Comparison of ENCODE assay signal across 14 cellular contexts in genomic region chr1:200561856-200562214, GRCh38. TPM values are rescaled to one million over a fixed set of nuclear protein-coding genes. Genes with fewer than 3 reads are reported as not detected.
DNase-seq lines count a peak whose midpoint lies in the region; ATAC-seq, FAIRE-seq and TF ChIP-seq lines count a peak whose summit lies in the region.
"Had no signal": no experiment of that assay in that cellular context is flagged by ENCODE, and none has a peak within 500 bp of the region (broad histone marks: within the 10 kb centered on the region; RNA-seq: fewer than 3 reads in every experiment).

No MANE protein-coding gene starts in this region.

- H3K27me3 ChIP-seq in iPS-20b (ENCODE audit: insufficient read depth, low read length), result no peaks in the 10 kb centered on the region
- no peaks in the 10 kb centered on the region for H3K27me3 ChIP-seq in CD4-positive, alpha-beta T cell (ENCODE audit: control insufficient read depth, insufficient read depth, low read length)
- H3K27me3 ChIP-seq: MG63, thyroid gland had no signal

- no peak for TF ChIP-seq CTCF in D721Med (IDR thresholded peaks at IDR 0.05; ENCODE audit: insufficient read depth, missing control alignments)
- no peak for TF ChIP-seq CTCF in CD4-positive, alpha-beta T cell (IDR thresholded peaks at IDR 0.05)

- H3K4me1 ChIP-seq in iPS-20b (ENCODE audit: insufficient read depth, low read length), result peaks cover 14% of the 10 kb centered on the region; the same call in 1 of the 2 replicates
- H3K4me1 ChIP-seq: thyroid gland had no signal

- H3K9me3 ChIP-seq in iPS-20b (ENCODE audit: insufficient read depth, low read depth, low read length), result no peaks in the 10 kb centered on the region
- no peaks in the 10 kb centered on the region for H3K9me3 ChIP-seq in CD4-positive, alpha-beta T cell (ENCODE audit: control insufficient read depth, low read length)
- H3K9me3 ChIP-seq: MG63, thyroid gland had no signal

- intact Hi-C loops in CD4-positive, alpha-beta T cell (cut with DNase I, micrococcal nuclease), result no loop called here

- no peaks in the 10 kb centered on the region for H3K36me3 Mint-ChIP-seq in CD4-positive, alpha-beta T cell (ENCODE audit: low read depth)

- H3K9ac ChIP-seq in iPS-20b (ENCODE audit: low read depth, low read length), result peak overlapping the region; percentile 24; the same call in 1 of the 2 replicates

- no peaks in the 10 kb centered on the region for H3K4me1 Mint-ChIP-seq in CD4-positive, alpha-beta T cell (ENCODE audit: low read depth)
- H3K4me1 Mint-ChIP-seq: CD14-positive monocyte had no signal

- H3K27ac Mint-ChIP-seq in CD4-positive, alpha-beta T cell, result no peak overlapping the region
- H3K27ac Mint-ChIP-seq: activated naive CD8-positive, alpha-beta T cell treated with anti-CD3 and anti-CD28 coated beads for 36 hours had no signal

- H3K4me3 ChIP-seq in iPS-20b (ENCODE audit: low read length), result no peak overlapping the region
- H3K4me3 ChIP-seq: MG63, PC-9, skin epidermis, thyroid gland had no signal

- no peak for FAIRE-seq in D721Med (lab: Jason Lieb, UNC)

- POLR2A ChIA-PET in CD4-positive, alpha-beta T cell (lab: Charles Lee), result interaction anchor here (1.1 kb wide), 1 partner anchor 79 kb away, joined by 3 read pairs; no protein-coding TSS in a partner anchor

- ATAC-seq in GM18870 (IDR thresholded peaks at IDR 0.05; ENCODE audit: unreplicated experiment) (peak; percentile 14), GM21619 (IDR thresholded peaks at IDR 0.05; ENCODE audit: unreplicated experiment) (peak; percentile 27), HG03354 (IDR thresholded peaks at IDR 0.05; ENCODE audit: poor library complexity, severe bottlenecking, unreplicated experiment) (peak; percentile 20), GM21515 (IDR thresholded peaks at IDR 0.05; ENCODE audit: unreplicated experiment) (no peak)
- ATAC-seq in CD4-positive, alpha-beta T cell (ENCODE audit: poor library complexity), result no peak

- no peak for DNase-seq in D721Med (ENCODE audit: insufficient read length, low spot score)
- no peak for DNase-seq in NCI-H82 treated with DMSO at 0.1 percent for 48 hours (lab: John Stamatoyannopoulos, UW; ENCODE audit: unreplicated experiment)
- no peak for DNase-seq in CD4-positive, alpha-beta T cell
- DNase-seq: activated naive CD8-positive, alpha-beta T cell treated with anti-CD3 and anti-CD28 coated beads for 36 hours; MG63; PC-9; thyroid gland had no signal

- no peak overlapping the region for H3K27ac ChIP-seq in iPS-20b (ENCODE audit: low read length)
- no peak overlapping the region for H3K27ac ChIP-seq in CD4-positive, alpha-beta T cell (ENCODE audit: low read depth, low read length)
- H3K27ac ChIP-seq: PC-9, skin epidermis, thyroid gland had no signal

- H3K4me3 Mint-ChIP-seq in CD4-positive, alpha-beta T cell, result no peak overlapping the region
- H3K4me3 Mint-ChIP-seq: activated naive CD8-positive, alpha-beta T cell treated with anti-CD3 and anti-CD28 coated beads for 36 hours; CD14-positive monocyte had no signal

- no peaks in the 10 kb centered on the region for H3K27me3 Mint-ChIP-seq in CD4-positive, alpha-beta T cell

- CTCF ChIA-PET in CD4-positive, alpha-beta T cell (lab: Charles Lee), result interaction anchor here (1.2 kb wide), 1 partner anchor 9 kb away, joined by 3 read pairs; no protein-coding TSS in a partner anchor

- no peaks in the 10 kb centered on the region for H3K9me3 Mint-ChIP-seq in CD4-positive, alpha-beta T cell
- H3K9me3 Mint-ChIP-seq: activated naive CD8-positive, alpha-beta T cell treated with anti-CD3 and anti-CD28 coated beads for 36 hours had no signal

- peaks cover 58% of the 10 kb centered on the region for H3K36me3 ChIP-seq in iPS-20b (ENCODE audit: insufficient read depth, low read depth, low read length)
- H3K36me3 ChIP-seq: thyroid gland had no signal

RNA-seq across cellular contexts. Expression of gene KIF14, which starts 58.7 kb away (rescaled TPM):
- under 1 TPM; 0.11 TPM for total RNA-seq in CD4-positive, alpha-beta T cell

Comparison
In these comparisons a context has a peak if more than half of its experiments do, and no peak if none do; other contexts are left out.
1. ATAC-seq: peak in GM18870 (single experiment), GM21619 (single experiment) and HG03354 (single experiment); none in GM21515 (single experiment) and CD4-positive, alpha-beta T cell (single experiment).